In genomic region chr11:107849791-107850190, GRCh38 we compare ENCODE assay signal across 11 cellular contexts. TPM values are rescaled to one million over a fixed set of nuclear protein-coding genes. Genes with fewer than 3 reads are reported as not detected.
DNase-seq lines count a peak whose midpoint lies in the region; ATAC-seq and TF ChIP-seq lines count a peak whose summit lies in the region.
"Had no signal": no experiment of that assay in that cellular context is flagged by ENCODE, and none has a peak within 500 bp of the region (broad histone marks: within the 10 kb centered on the region; RNA-seq: fewer than 3 reads in every experiment).

No MANE protein-coding gene starts in this region.

- no peaks in the 10 kb centered on the region for H3K36me3 Mint-ChIP-seq in endodermal cell (ENCODE audit: low read depth)
- H3K36me3 Mint-ChIP-seq: mesothelial cell of epicardium had no signal

- peaks cover 25% of the 10 kb centered on the region for H3K4me1 Mint-ChIP-seq in endodermal cell

- POLR2A ChIA-PET in PC-3 (lab: Charles Lee; ENCODE audit: unreplicated experiment): no interaction called here

- CTCF ChIA-PET in PC-3 (lab: Charles Lee): no interaction called here

- no peak overlapping the region for H3K27ac Mint-ChIP-seq in endodermal cell
- H3K27ac Mint-ChIP-seq: mesothelial cell of epicardium had no signal

- TF ChIP-seq CTCF in PC-3 (conservative IDR thresholded peaks at IDR 0.05; ENCODE audit: low read depth, low read length): peak; percentile 27; the same call in 1 of the 2 replicates
- no peak for TF ChIP-seq CTCF in endodermal cell (conservative IDR thresholded peaks at IDR 0.05)
- TF ChIP-seq CTCF in BE2C (IDR thresholded peaks at IDR 0.05; ENCODE audit: low read depth, low read length): no peak
- no peak for TF ChIP-seq CTCF in uterus (IDR thresholded peaks at IDR 0.05)

- no peak for TF ChIP-seq POLR2A in uterus (IDR thresholded peaks at IDR 0.05)

- intact Hi-C loops in PC-3 (cut with micrococcal nuclease) (no loop called here), cardiac septum (cut with DNase I) (no loop called here), uterus (cut with DNase I; ENCODE audit: low total_unique reads) (no loop called here)

- peak; percentile 42 for ATAC-seq in GM21367 (IDR thresholded peaks at IDR 0.05; ENCODE audit: unreplicated experiment)
- ATAC-seq in PC-3: peak; percentile 43

- peaks cover 0 to 99% (median 77%) of the 10 kb centered on the region in 11 experiments; a peak in 17 of 22 replicates for H4K20me1 ChIP-seq in BLaER1 treated with 17β-estradiol and CSF1 and Interleukin-3, amounts not matched to agents 10 nM and 100 nM
- H4K20me1 ChIP-seq in PC-3 (ENCODE audit: low read length): peaks cover 70% of the 10 kb centered on the region

- H3K27ac ChIP-seq in BLaER1 treated with 17β-estradiol and CSF1 and Interleukin-3, amounts not matched to agents 10 nM and 100 nM: peak overlapping the region in 8 of 11 experiments; percentile 0 to 53 (median 35); a peak in 11 of 22 replicates
- H3K27ac ChIP-seq in PC-3 (ENCODE audit: low read length) (no peak overlapping the region), endodermal cell (ENCODE audit: low read depth, low read length) (no peak overlapping the region), uterus (no peak overlapping the region)
- H3K27ac ChIP-seq: KMS-11, pancreas had no signal

- H3K9me3 ChIP-seq in BLaER1 treated with 17β-estradiol and CSF1 and Interleukin-3, amounts not matched to agents 10 nM and 100 nM (replicated peaks in 1 of 11): peaks cover 0 to 7% (median 0%) of the 10 kb centered on the region in 11 experiments; a peak in 3 of 22 replicates
- H3K9me3 ChIP-seq in PC-3 (ENCODE audit: low read length) (no peaks in the 10 kb centered on the region), endodermal cell (ENCODE audit: control insufficient read depth, low read length) (no peaks in the 10 kb centered on the region), BE2C (no peaks in the 10 kb centered on the region), uterus (no peaks in the 10 kb centered on the region)
- H3K9me3 ChIP-seq: pancreas had no signal

- no peaks in the 10 kb centered on the region for H3K27me3 Mint-ChIP-seq in endodermal cell (ENCODE audit: insufficient read depth)

- DNase-seq in PC-3: peak; percentile 35
- peak; percentile 38 for DNase-seq in kidney glomerular epithelial cell (lab: John Stamatoyannopoulos, UW)
- DNase-seq in cardiac septum (ENCODE audit: low spot score): no peak
- DNase-seq in endodermal cell: no peak
- DNase-seq in BE2C: no peak
- no peak for DNase-seq in uterus
- DNase-seq: pancreas had no signal

- peaks cover 100% of the 10 kb centered on the region for H3K79me2 ChIP-seq in PC-3 (ENCODE audit: low read length)

- no peaks in the 10 kb centered on the region for H3F3A ChIP-seq in PC-3 (ENCODE audit: low read length, unreplicated experiment)

- H3K4me3 Mint-ChIP-seq in endodermal cell: no peak overlapping the region
- H3K4me3 Mint-ChIP-seq: mesothelial cell of epicardium had no signal

- no peak overlapping the region for H3K4me3 ChIP-seq in BLaER1 treated with 17β-estradiol and CSF1 and Interleukin-3, amounts not matched to agents 10 nM and 100 nM
- H3K4me3 ChIP-seq in PC-3 (ENCODE audit: low read length) (no peak overlapping the region), endodermal cell (ENCODE audit: low read length) (no peak overlapping the region), BE2C (ENCODE audit: low read depth, low read length) (no peak overlapping the region), uterus (no peak overlapping the region)
- H3K4me3 ChIP-seq: pancreas had no signal

- H3K4me2 ChIP-seq in BLaER1 treated with 17β-estradiol and CSF1 and Interleukin-3, amounts not matched to agents 10 nM and 100 nM: peak overlapping the region in 9 of 11 experiments; percentile 3 to 80 (median 50); a peak in 12 of 22 replicates
- H3K4me2 ChIP-seq in PC-3 (ENCODE audit: low read length): no peak overlapping the region
- H3K4me2 ChIP-seq: KMS-11 had no signal

- BruUV-seq in PC-3 (replicated peaks; lab: Mats Ljungman, UMichigan): no TSS peak

- H3K4me1 ChIP-seq in BLaER1 treated with 17β-estradiol and CSF1 and Interleukin-3, amounts not matched to agents 10 nM and 100 nM: peaks cover 0 to 61% (median 37%) of the 10 kb centered on the region in 10 experiments; a peak in 17 of 20 replicates
- H3K4me1 ChIP-seq in PC-3 (ENCODE audit: insufficient read depth, low read length): peaks cover 7% of the 10 kb centered on the region; the same call in 1 of the 2 replicates
- H3K4me1 ChIP-seq in endodermal cell (ENCODE audit: control insufficient read depth, insufficient read depth, low read length): no peaks in the 10 kb centered on the region
- no peaks in the 10 kb centered on the region for H3K4me1 ChIP-seq in BE2C
- H3K4me1 ChIP-seq in uterus: no peaks in the 10 kb centered on the region
- H3K4me1 ChIP-seq: pancreas had no signal

- no peaks in the 10 kb centered on the region for H3K9me3 Mint-ChIP-seq in endodermal cell
- H3K9me3 Mint-ChIP-seq: mesothelial cell of epicardium had no signal

- peaks cover 4 to 55% (median 28%) of the 10 kb centered on the region in 11 experiments; a peak in 20 of 22 replicates for H3K36me3 ChIP-seq in BLaER1 treated with 17β-estradiol and CSF1 and Interleukin-3, amounts not matched to agents 10 nM and 100 nM
- H3K36me3 ChIP-seq in PC-3 (ENCODE audit: low read depth, low read length) (peaks cover 13% of the 10 kb centered on the region), endodermal cell (ENCODE audit: control insufficient read depth, insufficient read depth, low read length) (no peaks in the 10 kb centered on the region), BE2C (no peaks in the 10 kb centered on the region), uterus (no peaks in the 10 kb centered on the region)
- H3K36me3 ChIP-seq: pancreas had no signal

- H3K9me2 ChIP-seq in PC-3 (replicated peaks; ENCODE audit: low read length): no peaks in the 10 kb centered on the region

- peak overlapping the region in 1 of 11 experiments; percentile 33; a peak in 1 of 22 replicates for H3K9ac ChIP-seq in BLaER1 treated with 17β-estradiol and CSF1 and Interleukin-3, amounts not matched to agents 10 nM and 100 nM
- H3K9ac ChIP-seq in PC-3 (ENCODE audit: low read length) (no peak overlapping the region), endodermal cell (ENCODE audit: extremely low read depth, low read length, poor library complexity, severe bottlenecking) (no peak overlapping the region)
- H3K9ac ChIP-seq: KMS-11 had no signal

- no peak overlapping the region for H2AFZ ChIP-seq in PC-3 (ENCODE audit: low read length)

- no peaks in the 10 kb centered on the region for H3K27me3 ChIP-seq in BLaER1 treated with 17β-estradiol and CSF1 and Interleukin-3, amounts not matched to agents 10 nM and 100 nM
- H3K27me3 ChIP-seq in PC-3 (ENCODE audit: low read length): no peaks in the 10 kb centered on the region
- H3K27me3 ChIP-seq in endodermal cell (ENCODE audit: control insufficient read depth, insufficient read depth, low read length, poor library complexity, severe bottlenecking): no peaks in the 10 kb centered on the region
- H3K27me3 ChIP-seq in BE2C: no peaks in the 10 kb centered on the region
- H3K27me3 ChIP-seq in uterus: no peaks in the 10 kb centered on the region
- H3K27me3 ChIP-seq: pancreas had no signal

RNA-seq across cellular contexts. Expression of gene SLC35F2, which starts 8.8 kb away (rescaled TPM):
- total RNA-seq in PC-3 (2014; rRNA removed) (190 and 210 TPM in 2 replicates), cardiac septum (1.5 TPM), endodermal cell (10 to 100 TPM; 18.8 to 23.6 TPM), uterus (10 to 100 TPM in 1 of 4 donors, 1 to 10 TPM in 3; 5.4 to 34.9 (median 6.2) TPM)
- polyA plus RNA-seq in endodermal cell (2013, experiment 1 of 2): 6.3 TPM
- polyA plus RNA-seq in endodermal cell (2013, experiment 2 of 2): 6.1 TPM
- polyA plus RNA-seq in BE2C (2012; ENCODE audit: insufficient read depth, insufficient read length, low read depth): 7.6 TPM

Comparison
In these comparisons a context has a peak if more than half of its experiments do, and no peak if none do; other contexts are left out.
1. H3K27ac ChIP-seq: peak in BLaER1 treated with 17β-estradiol and CSF1 and Interleukin-3, amounts not matched to agents 10 nM and 100 nM (8 of 11); none in PC-3 (single experiment), endodermal cell (single experiment) and uterus (0 of 2).
2. DNase-seq: peak in PC-3 (single experiment) and kidney glomerular epithelial cell (single experiment); none in cardiac septum (single experiment), endodermal cell (single experiment), BE2C (single experiment) and uterus (0 of 2).